22 cellular contexts compared by ENCODE assay signal in the genomic region with DNA sequence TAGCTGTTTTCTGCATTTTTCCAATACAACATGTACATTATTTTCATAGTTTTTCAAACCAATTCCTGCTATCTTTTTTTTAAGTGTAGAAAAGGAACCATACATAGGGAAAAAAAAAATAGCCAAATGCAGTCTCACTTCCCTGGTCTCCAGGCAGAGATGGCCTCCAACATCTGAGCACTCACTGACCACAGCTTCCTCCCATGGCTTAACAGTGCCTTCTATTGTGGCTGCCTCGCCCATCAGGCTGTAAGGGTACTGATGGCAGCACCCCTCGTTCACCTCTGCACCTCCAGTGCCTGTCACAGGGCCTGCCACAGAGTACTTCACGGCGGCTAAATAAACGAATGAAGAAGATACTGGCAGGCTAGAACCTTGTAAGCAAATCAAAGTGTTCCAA.
"Had no signal": no experiment of that assay in that cellular context is flagged by ENCODE, and none has a peak within 500 bp of the region (broad histone marks: within the 10 kb centered on the region; RNA-seq: fewer than 3 reads in every experiment).

No MANE protein-coding gene starts in this region.

- H3K27ac Mint-ChIP-seq: naive thymus-derived CD4-positive, alpha-beta T cell; nephron progenitor cell; stimulated activated memory B cell treated with anti-CD40 and anti-IgM and Interleukin-4, amounts not matched to agents 10 μg/mL and 1 μg/mL and 100 μg/mL, for 72 hours; stimulated activated naive CD8-positive, alpha-beta T cell treated with anti-CD3 and anti-CD28 coated beads, Interleukin-15, Interleukin-2, amounts not matched to agents 100 ng/mL and 50 ng/mL, for 24 hours had no signal

- H3K4me3 ChIP-seq: heart left ventricle, lung, spleen, tibial artery had no signal

- FAIRE-seq: colon, endothelial cell of umbilical vein had no signal

- H3K27me3 ChIP-seq: heart left ventricle, neutrophil, spleen, tibial artery had no signal

- H3K4me1 Mint-ChIP-seq: naive thymus-derived CD4-positive, alpha-beta T cell; stimulated activated memory B cell treated with anti-CD40 and anti-IgM and Interleukin-4, amounts not matched to agents 10 μg/mL and 1 μg/mL and 100 μg/mL, for 72 hours had no signal

- ATAC-seq: heart left ventricle; left colon; left ventricle myocardium superior; naive thymus-derived CD4-positive, alpha-beta T cell; sciatic nerve; stimulated activated memory B cell treated with anti-CD40 and anti-IgM and Interleukin-4, amounts not matched to agents 10 μg/mL and 1 μg/mL and 100 μg/mL, for 72 hours had no signal

- H3K4me3 Mint-ChIP-seq: naive thymus-derived CD4-positive, alpha-beta T cell; nephron progenitor cell; stimulated activated memory B cell treated with anti-CD40 and anti-IgM and Interleukin-4, amounts not matched to agents 10 μg/mL and 1 μg/mL and 100 μg/mL, for 72 hours; stimulated activated naive CD8-positive, alpha-beta T cell treated with anti-CD3 and anti-CD28 coated beads, Interleukin-15, Interleukin-2, amounts not matched to agents 100 ng/mL and 50 ng/mL, for 24 hours had no signal

- H3K27me3 Mint-ChIP-seq: stimulated activated memory B cell treated with anti-CD40 and anti-IgM and Interleukin-4, amounts not matched to agents 10 μg/mL and 1 μg/mL and 100 μg/mL, for 72 hours; stimulated activated naive CD8-positive, alpha-beta T cell treated with anti-CD3 and anti-CD28 coated beads, Interleukin-15, Interleukin-2, amounts not matched to agents 100 ng/mL and 50 ng/mL, for 24 hours had no signal

- DNase-seq: dermis blood vessel endothelial cell; foreskin melanocyte; hippocampal formation; left colon; left ventricle myocardium superior; mesendoderm; naive thymus-derived CD4-positive, alpha-beta T cell; nephron progenitor cell; posterior cingulate gyrus; spleen; stimulated activated CD4-positive, alpha-beta T cell treated with anti-CD3 and anti-CD28 coated beads, Interleukin-15, amount 100 ng/mL, for 24 hours; stimulated activated CD4-positive, alpha-beta T cell treated with anti-CD3 and anti-CD28 coated beads, Interleukin-1b, Interleukin-23, amount 100 ng/mL, for 48 hours; stimulated activated CD4-positive, alpha-beta T cell treated with anti-CD3 and anti-CD28 coated beads, Interleukin-4, amount 100 ng/mL, for 24 hours; tibial artery had no signal

- H3K36me3 ChIP-seq: heart left ventricle, neutrophil, spleen, tibial artery had no signal

- H3K4me1 ChIP-seq: heart left ventricle, spleen, tibial artery had no signal

- H3K9me3 ChIP-seq: heart left ventricle, neutrophil, spleen, tibial artery had no signal

- H3K27ac ChIP-seq: heart left ventricle, neutrophil, spleen, tibial artery had no signal

- H3K36me3 Mint-ChIP-seq: naive thymus-derived CD4-positive, alpha-beta T cell; stimulated activated memory B cell treated with anti-CD40 and anti-IgM and Interleukin-4, amounts not matched to agents 10 μg/mL and 1 μg/mL and 100 μg/mL, for 72 hours had no signal
